1 cellular context compared by ENCODE assay signal in the genomic region with DNA sequence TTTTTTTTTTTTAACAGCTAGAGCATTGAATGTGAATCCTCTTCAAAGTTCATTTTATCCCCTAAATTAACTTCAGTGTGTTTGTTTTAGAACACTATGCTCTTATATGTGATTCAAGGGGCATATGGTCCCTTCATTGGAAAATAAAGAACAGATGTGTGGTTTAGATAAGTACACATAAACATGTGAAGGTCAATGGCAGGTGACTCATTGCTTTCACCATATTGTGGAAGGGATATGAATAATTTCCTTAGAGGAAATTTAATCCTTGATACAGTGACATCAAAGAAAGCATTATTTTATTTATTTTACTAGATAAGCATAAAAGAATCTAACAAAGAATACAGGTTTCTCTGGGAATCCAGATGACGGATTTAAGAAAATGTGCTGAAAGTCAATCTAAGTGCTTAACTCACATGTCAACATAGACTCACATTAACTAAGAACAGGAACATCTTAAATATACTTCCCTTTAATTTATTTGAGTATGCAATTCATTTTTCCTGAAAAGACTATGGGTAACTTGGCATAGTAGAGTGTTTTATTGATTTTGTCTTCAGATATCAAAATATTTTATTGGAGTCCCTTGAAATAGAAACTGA.
TF ChIP-seq lines count a peak whose summit lies in the region.

No MANE protein-coding gene starts in this region.

TF ChIP-seq in SK-N-SH, 30 proteins besides CTCF, POLR2A, EP300 and RAD21 (continued from another document):
- TF ChIP-seq, protein P1, sequence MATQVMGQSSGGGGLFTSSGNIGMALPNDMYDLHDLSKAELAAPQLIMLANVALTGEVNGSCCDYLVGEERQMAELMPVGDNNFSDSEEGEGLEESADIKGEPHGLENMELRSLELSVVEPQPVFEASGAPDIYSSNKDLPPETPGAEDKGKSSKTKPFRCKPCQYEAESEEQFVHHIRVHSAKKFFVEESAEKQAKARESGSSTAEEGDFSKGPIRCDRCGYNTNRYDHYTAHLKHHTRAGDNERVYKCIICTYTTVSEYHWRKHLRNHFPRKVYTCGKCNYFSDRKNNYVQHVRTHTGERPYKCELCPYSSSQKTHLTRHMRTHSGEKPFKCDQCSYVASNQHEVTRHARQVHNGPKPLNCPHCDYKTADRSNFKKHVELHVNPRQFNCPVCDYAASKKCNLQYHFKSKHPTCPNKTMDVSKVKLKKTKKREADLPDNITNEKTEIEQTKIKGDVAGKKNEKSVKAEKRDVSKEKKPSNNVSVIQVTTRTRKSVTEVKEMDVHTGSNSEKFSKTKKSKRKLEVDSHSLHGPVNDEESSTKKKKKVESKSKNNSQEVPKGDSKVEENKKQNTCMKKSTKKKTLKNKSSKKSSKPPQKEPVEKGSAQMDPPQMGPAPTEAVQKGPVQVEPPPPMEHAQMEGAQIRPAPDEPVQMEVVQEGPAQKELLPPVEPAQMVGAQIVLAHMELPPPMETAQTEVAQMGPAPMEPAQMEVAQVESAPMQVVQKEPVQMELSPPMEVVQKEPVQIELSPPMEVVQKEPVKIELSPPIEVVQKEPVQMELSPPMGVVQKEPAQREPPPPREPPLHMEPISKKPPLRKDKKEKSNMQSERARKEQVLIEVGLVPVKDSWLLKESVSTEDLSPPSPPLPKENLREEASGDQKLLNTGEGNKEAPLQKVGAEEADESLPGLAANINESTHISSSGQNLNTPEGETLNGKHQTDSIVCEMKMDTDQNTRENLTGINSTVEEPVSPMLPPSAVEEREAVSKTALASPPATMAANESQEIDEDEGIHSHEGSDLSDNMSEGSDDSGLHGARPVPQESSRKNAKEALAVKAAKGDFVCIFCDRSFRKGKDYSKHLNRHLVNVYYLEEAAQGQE (IDR thresholded peaks at IDR 0.05; ENCODE audit: low read depth, low read length) = no peak
- TF ChIP-seq, protein P2, sequence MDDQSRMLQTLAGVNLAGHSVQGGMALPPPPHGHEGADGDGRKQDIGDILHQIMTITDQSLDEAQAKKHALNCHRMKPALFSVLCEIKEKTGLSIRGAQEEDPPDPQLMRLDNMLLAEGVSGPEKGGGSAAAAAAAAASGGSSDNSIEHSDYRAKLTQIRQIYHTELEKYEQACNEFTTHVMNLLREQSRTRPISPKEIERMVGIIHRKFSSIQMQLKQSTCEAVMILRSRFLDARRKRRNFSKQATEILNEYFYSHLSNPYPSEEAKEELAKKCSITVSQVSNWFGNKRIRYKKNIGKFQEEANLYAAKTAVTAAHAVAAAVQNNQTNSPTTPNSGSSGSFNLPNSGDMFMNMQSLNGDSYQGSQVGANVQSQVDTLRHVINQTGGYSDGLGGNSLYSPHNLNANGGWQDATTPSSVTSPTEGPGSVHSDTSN (IDR thresholded peaks at IDR 0.05) = peak; percentile 81
- TF ChIP-seq ELF1 (IDR thresholded peaks at IDR 0.05) (no peak), EZH2phosphoT487 (IDR thresholded peaks at IDR 0.05; ENCODE audit: borderline replicate concordance, low read depth) (no peak), RCOR1 (IDR thresholded peaks at IDR 0.05; ENCODE audit: low read length) (0 out of 2 replicates have a peak, but pooled peaks have one; percentile 13), TEAD4 (IDR thresholded peaks at IDR 0.05; ENCODE audit: borderline replicate concordance, insufficient read depth) (peak; percentile 70; the same call in 1 of the 2 replicates), POLR2AphosphoS5 (IDR thresholded peaks at IDR 0.05; ENCODE audit: low read depth, low read length) (peak; percentile 85; the same call in 1 of the 2 replicates)
- TF ChIP-seq, protein P3, sequence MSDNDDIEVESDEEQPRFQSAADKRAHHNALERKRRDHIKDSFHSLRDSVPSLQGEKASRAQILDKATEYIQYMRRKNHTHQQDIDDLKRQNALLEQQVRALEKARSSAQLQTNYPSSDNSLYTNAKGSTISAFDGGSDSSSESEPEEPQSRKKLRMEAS (IDR thresholded peaks at IDR 0.05; ENCODE audit: low read depth) = no peak
